ENCODE assay signal across 1 cellular context in the genomic region with DNA sequence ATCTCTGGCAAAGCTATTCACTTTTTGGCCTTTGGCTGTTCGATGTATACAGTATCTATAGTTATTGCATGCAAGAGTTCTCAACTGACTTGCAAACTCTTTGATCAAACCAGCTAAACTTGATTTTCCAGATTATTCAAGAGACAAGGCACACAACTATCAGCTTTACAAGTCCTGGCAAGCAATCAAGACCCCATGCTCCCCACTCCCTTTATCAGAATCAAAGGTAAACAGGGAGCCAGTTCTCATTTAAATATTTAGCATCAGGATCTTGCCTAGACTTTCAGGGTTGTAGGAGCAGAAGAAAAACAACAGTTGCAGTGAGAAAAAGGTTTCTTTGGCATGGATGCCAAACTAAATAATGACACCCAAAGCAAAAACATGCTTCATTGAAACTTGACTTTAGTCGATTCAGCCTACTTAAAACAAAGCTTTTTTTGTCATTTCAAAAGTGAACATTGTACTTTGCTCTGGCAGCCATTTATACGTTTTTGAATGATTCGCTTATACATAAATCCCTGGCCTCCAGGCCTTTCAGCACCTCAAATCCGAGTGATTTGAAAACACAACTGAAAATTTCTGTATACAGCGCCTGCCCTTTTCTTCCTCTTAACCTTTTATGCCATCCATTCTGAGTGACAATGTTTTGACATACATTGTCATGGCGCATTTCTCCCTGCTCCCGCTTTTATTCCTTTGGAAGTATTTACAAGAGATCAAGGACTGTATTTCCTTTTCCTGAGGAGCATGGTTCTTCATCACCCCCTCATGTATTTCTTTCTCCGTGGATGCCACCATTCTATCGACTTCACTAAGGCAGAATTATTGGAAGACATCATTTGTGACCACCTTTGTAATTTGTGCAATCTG.
TF ChIP-seq lines count a peak whose summit lies in the region.

No MANE protein-coding gene starts in this region.

TF ChIP-seq in WTC11, 78 proteins besides CTCF, POLR2A, EP300 and RAD21 (continued from another document):
- TF ChIP-seq, protein P1, sequence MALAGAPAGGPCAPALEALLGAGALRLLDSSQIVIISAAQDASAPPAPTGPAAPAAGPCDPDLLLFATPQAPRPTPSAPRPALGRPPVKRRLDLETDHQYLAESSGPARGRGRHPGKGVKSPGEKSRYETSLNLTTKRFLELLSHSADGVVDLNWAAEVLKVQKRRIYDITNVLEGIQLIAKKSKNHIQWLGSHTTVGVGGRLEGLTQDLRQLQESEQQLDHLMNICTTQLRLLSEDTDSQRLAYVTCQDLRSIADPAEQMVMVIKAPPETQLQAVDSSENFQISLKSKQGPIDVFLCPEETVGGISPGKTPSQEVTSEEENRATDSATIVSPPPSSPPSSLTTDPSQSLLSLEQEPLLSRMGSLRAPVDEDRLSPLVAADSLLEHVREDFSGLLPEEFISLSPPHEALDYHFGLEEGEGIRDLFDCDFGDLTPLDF (CRISPR knock-in tag; IDR thresholded peaks at IDR 0.05): no peak
- TF ChIP-seq, protein P2, sequence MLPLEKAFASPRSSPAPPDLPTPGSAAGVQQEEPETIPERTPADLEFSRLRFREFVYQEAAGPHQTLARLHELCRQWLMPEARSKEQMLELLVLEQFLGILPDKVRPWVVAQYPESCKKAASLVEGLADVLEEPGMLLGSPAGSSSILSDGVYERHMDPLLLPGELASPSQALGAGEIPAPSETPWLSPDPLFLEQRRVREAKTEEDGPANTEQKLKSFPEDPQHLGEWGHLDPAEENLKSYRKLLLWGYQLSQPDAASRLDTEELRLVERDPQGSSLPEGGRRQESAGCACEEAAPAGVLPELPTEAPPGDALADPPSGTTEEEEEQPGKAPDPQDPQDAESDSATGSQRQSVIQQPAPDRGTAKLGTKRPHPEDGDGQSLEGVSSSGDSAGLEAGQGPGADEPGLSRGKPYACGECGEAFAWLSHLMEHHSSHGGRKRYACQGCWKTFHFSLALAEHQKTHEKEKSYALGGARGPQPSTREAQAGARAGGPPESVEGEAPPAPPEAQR (CRISPR knock-in tag; IDR thresholded peaks at IDR 0.05): no peak
- TF ChIP-seq RELA (CRISPR knock-in tag; IDR thresholded peaks at IDR 0.05; ENCODE audit: borderline replicate concordance) (no peak), ZNF138 (CRISPR knock-in tag; conservative IDR thresholded peaks at IDR 0.05) (no peak), SMAD4 (CRISPR knock-in tag; IDR thresholded peaks at IDR 0.05) (no peak), EMX1 (CRISPR knock-in tag; IDR thresholded peaks at IDR 0.05) (no peak), TEAD4 (CRISPR knock-in tag; IDR thresholded peaks at IDR 0.05) (no peak)
- TF ChIP-seq, protein P3, sequence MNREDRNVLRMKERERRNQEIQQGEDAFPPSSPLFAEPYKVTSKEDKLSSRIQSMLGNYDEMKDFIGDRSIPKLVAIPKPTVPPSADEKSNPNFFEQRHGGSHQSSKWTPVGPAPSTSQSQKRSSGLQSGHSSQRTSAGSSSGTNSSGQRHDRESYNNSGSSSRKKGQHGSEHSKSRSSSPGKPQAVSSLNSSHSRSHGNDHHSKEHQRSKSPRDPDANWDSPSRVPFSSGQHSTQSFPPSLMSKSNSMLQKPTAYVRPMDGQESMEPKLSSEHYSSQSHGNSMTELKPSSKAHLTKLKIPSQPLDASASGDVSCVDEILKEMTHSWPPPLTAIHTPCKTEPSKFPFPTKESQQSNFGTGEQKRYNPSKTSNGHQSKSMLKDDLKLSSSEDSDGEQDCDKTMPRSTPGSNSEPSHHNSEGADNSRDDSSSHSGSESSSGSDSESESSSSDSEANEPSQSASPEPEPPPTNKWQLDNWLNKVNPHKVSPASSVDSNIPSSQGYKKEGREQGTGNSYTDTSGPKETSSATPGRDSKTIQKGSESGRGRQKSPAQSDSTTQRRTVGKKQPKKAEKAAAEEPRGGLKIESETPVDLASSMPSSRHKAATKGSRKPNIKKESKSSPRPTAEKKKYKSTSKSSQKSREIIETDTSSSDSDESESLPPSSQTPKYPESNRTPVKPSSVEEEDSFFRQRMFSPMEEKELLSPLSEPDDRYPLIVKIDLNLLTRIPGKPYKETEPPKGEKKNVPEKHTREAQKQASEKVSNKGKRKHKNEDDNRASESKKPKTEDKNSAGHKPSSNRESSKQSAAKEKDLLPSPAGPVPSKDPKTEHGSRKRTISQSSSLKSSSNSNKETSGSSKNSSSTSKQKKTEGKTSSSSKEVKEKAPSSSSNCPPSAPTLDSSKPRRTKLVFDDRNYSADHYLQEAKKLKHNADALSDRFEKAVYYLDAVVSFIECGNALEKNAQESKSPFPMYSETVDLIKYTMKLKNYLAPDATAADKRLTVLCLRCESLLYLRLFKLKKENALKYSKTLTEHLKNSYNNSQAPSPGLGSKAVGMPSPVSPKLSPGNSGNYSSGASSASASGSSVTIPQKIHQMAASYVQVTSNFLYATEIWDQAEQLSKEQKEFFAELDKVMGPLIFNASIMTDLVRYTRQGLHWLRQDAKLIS (CRISPR knock-in tag; IDR thresholded peaks at IDR 0.05; ENCODE audit: borderline replicate concordance): no peak
- TF ChIP-seq, protein P4, sequence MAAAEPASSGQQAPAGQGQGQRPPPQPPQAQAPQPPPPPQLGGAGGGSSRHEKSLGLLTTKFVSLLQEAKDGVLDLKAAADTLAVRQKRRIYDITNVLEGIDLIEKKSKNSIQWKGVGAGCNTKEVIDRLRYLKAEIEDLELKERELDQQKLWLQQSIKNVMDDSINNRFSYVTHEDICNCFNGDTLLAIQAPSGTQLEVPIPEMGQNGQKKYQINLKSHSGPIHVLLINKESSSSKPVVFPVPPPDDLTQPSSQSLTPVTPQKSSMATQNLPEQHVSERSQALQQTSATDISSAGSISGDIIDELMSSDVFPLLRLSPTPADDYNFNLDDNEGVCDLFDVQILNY (CRISPR knock-in tag; IDR thresholded peaks at IDR 0.05): no peak
